Comparison of ENCODE assay signal across 30 cellular contexts in genomic region chr7:151787348-151787747, GRCh38.
"Had no signal": no experiment of that assay in that cellular context is flagged by ENCODE, and none has a peak within 500 bp of the region (broad histone marks: within the 10 kb centered on the region; RNA-seq: fewer than 3 reads in every experiment).

No MANE protein-coding gene starts in this region.

- H3K36me3 Mint-ChIP-seq: activated naive CD4-positive, alpha-beta T cell treated with anti-CD3 and anti-CD28 coated beads, Interleukin-2, amount 50 U/mL, for 24 hours; activated naive CD8-positive, alpha-beta T cell treated with anti-CD3 and anti-CD28 coated beads for 36 hours had no signal

- H3K27ac Mint-ChIP-seq: activated B cell treated with CpG ODN at 0.5 μM for 24 hours; activated CD8-positive, alpha-beta T cell treated with anti-CD3 and anti-CD28 coated beads for 36 hours; activated naive CD4-positive, alpha-beta T cell treated with anti-CD3 and anti-CD28 coated beads for 36 hours; activated naive CD4-positive, alpha-beta T cell treated with anti-CD3 and anti-CD28 coated beads, Interleukin-2, amount 50 U/mL, for 24 hours; activated naive CD8-positive, alpha-beta T cell treated with anti-CD3 and anti-CD28 coated beads for 36 hours; activated naive CD8-positive, alpha-beta T cell treated with anti-CD3 and anti-CD28 coated beads, Interleukin-2, amount 50 U/mL, for 24 hours; activated T-helper 2 cell treated with anti-CD3 and anti-CD28 coated beads, Interferon-gamma antibody, Interleukin-2, Interleukin-4, amounts not matched to agents 10 μg/mL and 5 μg/mL and 100 μg/mL, durations not matched to agents 14 hours and 24 hours and 36 hours; T-helper 17 cell; T-helper 2 cell treated with Interferon-gamma antibody and Interleukin-4, amounts not matched to agents 5 μg/mL and 100 μg/mL, for 36 hours had no signal

- H3K4me3 ChIP-seq: adrenal gland, body of pancreas, dorsolateral prefrontal cortex, esophagus muscularis mucosa, gastrocnemius medialis, heart right ventricle had no signal

- H3K9me3 Mint-ChIP-seq: activated B cell treated with CpG ODN at 0.5 μM for 24 hours; activated CD8-positive, alpha-beta T cell treated with anti-CD3 and anti-CD28 coated beads for 36 hours; activated naive CD4-positive, alpha-beta T cell treated with anti-CD3 and anti-CD28 coated beads for 36 hours; activated naive CD4-positive, alpha-beta T cell treated with anti-CD3 and anti-CD28 coated beads, Interleukin-2, amount 50 U/mL, for 24 hours; activated naive CD8-positive, alpha-beta T cell treated with anti-CD3 and anti-CD28 coated beads for 36 hours; activated naive CD8-positive, alpha-beta T cell treated with anti-CD3 and anti-CD28 coated beads, Interleukin-2, amount 50 U/mL, for 24 hours; activated T-cell treated with anti-CD3 and anti-CD28 coated beads, Interleukin-2, amount 50 U/mL, for 4 hours; activated T-helper 2 cell treated with anti-CD3 and anti-CD28 coated beads, Interferon-gamma antibody, Interleukin-2, Interleukin-4, amounts not matched to agents 10 μg/mL and 5 μg/mL and 100 μg/mL, durations not matched to agents 14 hours and 24 hours and 36 hours; T-helper 2 cell treated with Interferon-gamma antibody and Interleukin-4, amounts not matched to agents 5 μg/mL and 100 μg/mL, for 36 hours had no signal

- H3K4me3 Mint-ChIP-seq: activated B cell treated with CpG ODN at 0.5 μM for 24 hours; activated CD8-positive, alpha-beta T cell treated with anti-CD3 and anti-CD28 coated beads for 36 hours; activated naive CD4-positive, alpha-beta T cell treated with anti-CD3 and anti-CD28 coated beads for 36 hours; activated naive CD4-positive, alpha-beta T cell treated with anti-CD3 and anti-CD28 coated beads, Interleukin-2, amount 50 U/mL, for 24 hours; activated naive CD8-positive, alpha-beta T cell treated with anti-CD3 and anti-CD28 coated beads for 36 hours; activated naive CD8-positive, alpha-beta T cell treated with anti-CD3 and anti-CD28 coated beads, Interleukin-2, amount 50 U/mL, for 24 hours; activated T-cell treated with anti-CD3 and anti-CD28 coated beads, Interleukin-2, amount 50 U/mL, for 4 hours; T-helper 17 cell; T-helper 2 cell treated with Interferon-gamma antibody and Interleukin-4, amounts not matched to agents 5 μg/mL and 100 μg/mL, for 36 hours had no signal

- ATAC-seq: activated CD8-positive, alpha-beta T cell treated with anti-CD3 and anti-CD28 coated beads for 36 hours; activated naive CD8-positive, alpha-beta T cell treated with anti-CD3 and anti-CD28 coated beads, Interleukin-2, amount 50 U/mL, for 24 hours; activated T-cell treated with anti-CD3 and anti-CD28 coated beads, Interleukin-2, amount 50 U/mL, for 4 hours; body of pancreas; foreskin keratinocyte; gastrocnemius medialis; heart right ventricle; T-helper 17 cell had no signal

- DNase-seq: activated B cell treated with CpG ODN at 0.5 μM for 24 hours; activated CD4-positive, alpha-beta T cell treated with anti-CD3 and anti-CD28 coated beads for 48 hours; activated CD4-positive, alpha-beta T cell treated with anti-CD3 and anti-CD28 coated beads, Interleukin-2, amount 50 U/mL, for 1 hour; activated CD4-positive, alpha-beta T cell treated with anti-CD3 and anti-CD28 coated beads, Interleukin-2, amount 50 U/mL, for 48 hours; activated CD8-positive, alpha-beta memory T cell treated with anti-CD3 and anti-CD28 coated beads for 24 hours; activated CD8-positive, alpha-beta T cell treated with anti-CD3 and anti-CD28 coated beads for 36 hours; activated effector memory CD4-positive, alpha-beta T cell treated with anti-CD3 and anti-CD28 coated beads, Interleukin-2, amount 50 U/mL, for 16 hours; activated naive CD4-positive, alpha-beta T cell treated with anti-CD3 and anti-CD28 coated beads for 36 hours; activated naive CD8-positive, alpha-beta T cell treated with anti-CD3 and anti-CD28 coated beads for 36 hours; activated naive CD8-positive, alpha-beta T cell treated with anti-CD3 and anti-CD28 coated beads, Interleukin-2, amount 50 U/mL, for 24 hours; activated T-cell treated with anti-CD3 and anti-CD28 coated beads, Interleukin-2, amount 50 U/mL, for 4 hours; adrenal gland; amygdala; body of pancreas; caudate nucleus; cortex of kidney; effector memory CD4-positive, alpha-beta T cell; erythroblast; foreskin keratinocyte; gastrocnemius medialis; heart right ventricle; T-helper 1 cell; T-helper 17 cell; T1000; WERI-Rb-1 had no signal

- H3K27me3 ChIP-seq: adrenal gland, body of pancreas, dorsolateral prefrontal cortex, esophagus muscularis mucosa, gastrocnemius medialis, heart right ventricle had no signal

- H3K27ac ChIP-seq: adrenal gland, body of pancreas, dorsolateral prefrontal cortex, esophagus muscularis mucosa, foreskin keratinocyte, gastrocnemius medialis, heart right ventricle, WERI-Rb-1 had no signal

- H3K36me3 ChIP-seq: adrenal gland, gastrocnemius medialis, heart right ventricle, WERI-Rb-1 had no signal

- H3K4me1 ChIP-seq: foreskin keratinocyte had no signal

- H3K9me3 ChIP-seq: adrenal gland, body of pancreas, esophagus muscularis mucosa, gastrocnemius medialis, heart right ventricle had no signal

- H3K27me3 Mint-ChIP-seq: activated B cell treated with CpG ODN at 0.5 μM for 24 hours; activated CD8-positive, alpha-beta T cell treated with anti-CD3 and anti-CD28 coated beads for 36 hours; activated naive CD4-positive, alpha-beta T cell treated with anti-CD3 and anti-CD28 coated beads, Interleukin-2, amount 50 U/mL, for 24 hours; activated naive CD8-positive, alpha-beta T cell treated with anti-CD3 and anti-CD28 coated beads for 36 hours; activated naive CD8-positive, alpha-beta T cell treated with anti-CD3 and anti-CD28 coated beads, Interleukin-2, amount 50 U/mL, for 24 hours; T-helper 17 cell had no signal
